1 cellular context compared by ENCODE assay signal in genomic region chr6:41450581-41450980, GRCh38.
TF ChIP-seq lines count a peak whose summit lies in the region.

No MANE protein-coding gene starts in this region.

TF ChIP-seq in HepG2, 621 proteins besides CTCF, POLR2A, EP300 and RAD21:
- TF ChIP-seq HOXA3 (CRISPR knock-in tag; IDR thresholded peaks at IDR 0.05) (no peak), RBM39 (IDR thresholded peaks at IDR 0.05; ENCODE audit: low read depth, low read length, poor library complexity, severe bottlenecking) (no peak), BRF2 (CRISPR knock-in tag; IDR thresholded peaks at IDR 0.05) (no peak), ZBTB44 (CRISPR knock-in tag; IDR thresholded peaks at IDR 0.05) (no peak), SRSF1 (optimal IDR thresholded peaks at IDR 0.05; ENCODE audit: low read depth, low read length) (no peak), ATM (IDR thresholded peaks at IDR 0.05; ENCODE audit: borderline replicate concordance) (no peak), FOSL1 (CRISPR knock-in tag; IDR thresholded peaks at IDR 0.05; ENCODE audit: borderline replicate concordance) (no peak), SALL1 (CRISPR knock-in tag; IDR thresholded peaks at IDR 0.05) (no peak), TFAP4 (IDR thresholded peaks at IDR 0.05; ENCODE audit: borderline replicate concordance, low read depth) (no peak), FOXO4 (CRISPR knock-in tag; conservative IDR thresholded peaks at IDR 0.05) (no peak), ZBTB43 (CRISPR knock-in tag; conservative IDR thresholded peaks at IDR 0.05) (no peak), DBP (CRISPR knock-in tag; IDR thresholded peaks at IDR 0.05; ENCODE audit: not compliant biosample characterization) (no peak), AGO1 (IDR thresholded peaks at IDR 0.05; ENCODE audit: low read depth, low read length, poor library complexity, severe bottlenecking) (no peak), ZFAT (CRISPR knock-in tag; conservative IDR thresholded peaks at IDR 0.05) (no peak), ZNF138 (CRISPR knock-in tag; IDR thresholded peaks at IDR 0.05; ENCODE audit: low read depth) (no peak), ZNF274 (CRISPR knock-in tag; IDR thresholded peaks at IDR 0.05) (no peak)
